19 cellular contexts compared by ENCODE assay signal in genomic region chr17:39090832-39091622, GRCh38.
DNase-seq lines count a peak whose midpoint lies in the region; ATAC-seq and TF ChIP-seq lines count a peak whose summit lies in the region.
"Had no signal": no experiment of that assay in that cellular context is flagged by ENCODE, and none has a peak within 500 bp of the region (broad histone marks: within the 10 kb centered on the region; RNA-seq: fewer than 3 reads in every experiment).

No MANE protein-coding gene starts in this region.

- peak overlapping the region; percentile 95 for H3K4me2 ChIP-seq in BLaER1

- no peak for ATAC-seq in natural killer cell treated with Interleukin-12 subunit alpha and Interleukin-12 subunit beta and Interleukin-15 and Interleukin-18, amount 100 ng/mL, for 72 hours
- no peak for ATAC-seq in left lobe of liver
- ATAC-seq: activated CD4-positive, CD25-positive, alpha-beta regulatory T cell treated with anti-CD3 and anti-CD28 coated beads, Interleukin-2, amount 50 U/mL, for 24 hours had no signal

- H3K4me1 Mint-ChIP-seq in CD14-positive monocyte = peaks cover 44% of the 10 kb centered on the region
- peaks cover 59% of the 10 kb centered on the region for H3K4me1 Mint-ChIP-seq in activated naive CD8-positive, alpha-beta T cell (ENCODE audit: low read depth)
- H3K4me1 Mint-ChIP-seq in natural killer cell treated with Interleukin-12 subunit alpha and Interleukin-12 subunit beta and Interleukin-15 and Interleukin-18, amount 100 ng/mL, for 72 hours (ENCODE audit: low read depth in 2 of 2) = peaks cover 40 to 46% of the 10 kb centered on the region in 2 donors

- H3K4me1 ChIP-seq in BLaER1 = peaks cover 96% of the 10 kb centered on the region
- H3K4me1 ChIP-seq: BE2C, pancreas had no signal

- H3K4me3 ChIP-seq in BLaER1 = no peak overlapping the region
- H3K4me3 ChIP-seq: pancreas had no signal

- peaks cover 0 to 1% (median 0%) of the 10 kb centered on the region in 7 donors for H3K9me3 Mint-ChIP-seq in CD14-positive monocyte
- H3K9me3 Mint-ChIP-seq in activated naive CD8-positive, alpha-beta T cell (ENCODE audit: low read depth) = no peaks in the 10 kb centered on the region
- H3K9me3 Mint-ChIP-seq in natural killer cell treated with Interleukin-12 subunit alpha and Interleukin-12 subunit beta and Interleukin-15 and Interleukin-18, amount 100 ng/mL, for 72 hours = no peaks in the 10 kb centered on the region

- no peak for TF ChIP-seq CTCF in CD14-positive monocyte (IDR thresholded peaks at IDR 0.05)

- peak overlapping the region; percentile 13; the same call in 1 of the 2 replicates for H3K27ac ChIP-seq in BLaER1
- H3K27ac ChIP-seq: pancreas had no signal

- DNase-seq in CD14-positive monocyte (ENCODE audit: low spot score) (no peak), left lobe of liver (ENCODE audit: low spot score) (no peak), DMS153 (lab: John Stamatoyannopoulos, UW) (no peak)
- no peak for DNase-seq in natural killer cell treated with Interleukin-12 subunit alpha and Interleukin-12 subunit beta and Interleukin-15 and Interleukin-18, amount 100 ng/mL, for 72 hours (ENCODE audit: low spot score)
- no peak for DNase-seq in stimulated activated CD8-positive, alpha-beta memory T cell treated with anti-CD3 and anti-CD28 coated beads, Interleukin-4, amount 100 ng/mL, for 48 hours
- DNase-seq: BE2C; caudate nucleus; DMS53; effector CD4-positive, alpha-beta T cell; NCI-H1417; NCI-H2171; NCI-H69; pancreas; stimulated activated CD4-positive, alpha-beta T cell treated with anti-CD3 and anti-CD28 coated beads, Interleukin-2, amount 100 ng/mL, for 48 hours; substantia nigra; T-helper 9 cell had no signal

- H3K27me3 Mint-ChIP-seq in CD14-positive monocyte (ENCODE audit: low read depth in 3 of 3) = peaks cover 0 to 9% (median 7%) of the 10 kb centered on the region in 3 donors
- H3K27me3 Mint-ChIP-seq in activated naive CD8-positive, alpha-beta T cell = no peaks in the 10 kb centered on the region
- no peaks in the 10 kb centered on the region for H3K27me3 Mint-ChIP-seq in natural killer cell treated with Interleukin-12 subunit alpha and Interleukin-12 subunit beta and Interleukin-15 and Interleukin-18, amount 100 ng/mL, for 72 hours

- H3K4me3 Mint-ChIP-seq in CD14-positive monocyte = peak overlapping the region in 1 of 2 donors; percentile 70
- H3K4me3 Mint-ChIP-seq in activated naive CD8-positive, alpha-beta T cell = peak overlapping the region; percentile 44
- H3K4me3 Mint-ChIP-seq in natural killer cell treated with Interleukin-12 subunit alpha and Interleukin-12 subunit beta and Interleukin-15 and Interleukin-18, amount 100 ng/mL, for 72 hours = peak overlapping the region; percentile 5

- H3K36me3 Mint-ChIP-seq in CD14-positive monocyte = peaks cover 0 to 3% of the 10 kb centered on the region in 2 donors
- no peaks in the 10 kb centered on the region for H3K36me3 Mint-ChIP-seq in activated naive CD8-positive, alpha-beta T cell
- H3K36me3 Mint-ChIP-seq in natural killer cell treated with Interleukin-12 subunit alpha and Interleukin-12 subunit beta and Interleukin-15 and Interleukin-18, amount 100 ng/mL, for 72 hours = no peaks in the 10 kb centered on the region

- intact Hi-C loops in CD14-positive monocyte (cut with micrococcal nuclease) = no loop called here

- H3K27me3 ChIP-seq in BLaER1 = no peaks in the 10 kb centered on the region
- H3K27me3 ChIP-seq: BE2C, pancreas had no signal

- H4K20me1 ChIP-seq in BLaER1 = no peaks in the 10 kb centered on the region

- peak overlapping the region in 4 of 7 donors; percentile 19 to 84 (median 50) for H3K27ac Mint-ChIP-seq in CD14-positive monocyte
- H3K27ac Mint-ChIP-seq in activated naive CD8-positive, alpha-beta T cell = peak overlapping the region; percentile 87
- no peak overlapping the region for H3K27ac Mint-ChIP-seq in natural killer cell treated with Interleukin-12 subunit alpha and Interleukin-12 subunit beta and Interleukin-15 and Interleukin-18, amount 100 ng/mL, for 72 hours

- 0 out of 2 replicates have a peak overlapping the region, but pooled peaks have one; percentile 14 for H3K9ac ChIP-seq in BLaER1

- H3K9me3 ChIP-seq in BLaER1 = no peaks in the 10 kb centered on the region
- H3K9me3 ChIP-seq: BE2C, pancreas had no signal

- H3K36me3 ChIP-seq in BLaER1 = no peaks in the 10 kb centered on the region
- H3K36me3 ChIP-seq: BE2C, pancreas had no signal

Comparison
In these comparisons a context has a peak if more than half of its experiments do, and no peak if none do; other contexts are left out.
1. H3K27ac Mint-ChIP-seq: peak in CD14-positive monocyte (4 of 7) and activated naive CD8-positive, alpha-beta T cell (single experiment); none in natural killer cell treated with Interleukin-12 subunit alpha and Interleukin-12 subunit beta and Interleukin-15 and Interleukin-18, amount 100 ng/mL, for 72 hours (0 of 2).